ENCODE assay signal across 8 cellular contexts in genomic region chr9:129177443-129177790, GRCh38. TPM values are rescaled to one million over a fixed set of nuclear protein-coding genes. Genes with fewer than 3 reads are reported as not detected.
DNase-seq lines count a peak whose midpoint lies in the region; ATAC-seq, FAIRE-seq and TF ChIP-seq lines count a peak whose summit lies in the region.

No MANE protein-coding gene starts in this region.

- H3K27ac ChIP-seq in ACC112 (ENCODE audit: low read depth, low read length) (peak overlapping the region; percentile 41; the same call in 1 of the 2 replicates), keratinocyte (ENCODE audit: control insufficient read depth, insufficient read depth, low read length) (no peak overlapping the region), subcutaneous abdominal adipose tissue (ENCODE audit: low read depth, low read length) (no peak overlapping the region)

- H3K9me3 ChIP-seq in keratinocyte (ENCODE audit: control insufficient read depth, low read depth, low read length) (no peaks in the 10 kb centered on the region), subcutaneous abdominal adipose tissue (ENCODE audit: control insufficient read depth in 5 of 5, low read length in 5 of 5) (no peaks in the 10 kb centered on the region)

- peak overlapping the region; percentile 97 for H3K4me3 ChIP-seq in ACC112 (ENCODE audit: low read depth, low read length)
- peak overlapping the region; percentile 76 to 86 (median 83) for H3K4me3 ChIP-seq in keratinocyte (ENCODE audit: control insufficient read depth in 2 of 3, extremely low read depth in 1 of 3, insufficient read depth in 2 of 3, low read depth in 1 of 3, low read length in 3 of 3)
- peak overlapping the region in 4 of 5 donors; percentile 85 to 98 (median 91) for H3K4me3 ChIP-seq in subcutaneous abdominal adipose tissue (ENCODE audit: low read depth in 1 of 5, low read length in 5 of 5)

- H2AFZ ChIP-seq in ACC112 (ENCODE audit: low read length, unreplicated experiment) (no peak overlapping the region), keratinocyte (ENCODE audit: control insufficient read depth, low read length) (no peak overlapping the region)

- peak; percentile 61 for DNase-seq in activated CD8-positive, alpha-beta memory T cell treated with anti-CD3 and anti-CD28 coated beads, Interleukin-2, amount 50 U/mL, for 48 hours
- DNase-seq in keratinocyte (ENCODE audit: low read depth, low spot score), result no peak
- DNase-seq in amniotic stem cell (lab: John Stamatoyannopoulos, UW), result no peak

- peak overlapping the region; percentile 70 for H3K9ac ChIP-seq in keratinocyte (ENCODE audit: control insufficient read depth, extremely low read depth, insufficient read depth, low read length)
- H3K9ac ChIP-seq in subcutaneous abdominal adipose tissue (ENCODE audit: low read length in 5 of 5), result peak overlapping the region in 3 of 5 donors; percentile 40 to 79 (median 64)

- FAIRE-seq in keratinocyte (lab: Jason Lieb, UNC), result no peak

- H3K4me1 ChIP-seq in ACC112 (ENCODE audit: control insufficient read depth, insufficient read depth, low read length, unreplicated experiment) (peaks cover 19% of the 10 kb centered on the region), keratinocyte (ENCODE audit: control insufficient read depth, extremely low read depth, insufficient read depth, low read length) (peaks cover 14% of the 10 kb centered on the region), subcutaneous abdominal adipose tissue (ENCODE audit: control insufficient read depth in 5 of 5, insufficient read depth in 5 of 5, low read length in 5 of 5) (peaks cover 0 to 62% (median 49%) of the 10 kb centered on the region in 5 donors)

- H3K4me2 ChIP-seq in keratinocyte (ENCODE audit: control insufficient read depth, extremely low read depth, insufficient read depth, low read depth, low read length), result peak overlapping the region; percentile 82

- H3K27me3 ChIP-seq in ACC112 (ENCODE audit: insufficient read depth, low read length) (no peaks in the 10 kb centered on the region), keratinocyte (ENCODE audit: control insufficient read depth, extremely low read depth, insufficient read depth, low read length) (no peaks in the 10 kb centered on the region), subcutaneous abdominal adipose tissue (ENCODE audit: control insufficient read depth in 5 of 5, insufficient read depth in 4 of 5, low read length in 5 of 5) (peaks cover 0 to 12% (median 4%) of the 10 kb centered on the region in 5 donors)

- no peaks in the 10 kb centered on the region for H3K36me3 ChIP-seq in ACC112 (ENCODE audit: insufficient read depth, low read length)
- no peaks in the 10 kb centered on the region for H3K36me3 ChIP-seq in keratinocyte (ENCODE audit: control insufficient read depth in 2 of 2, extremely low read depth in 1 of 2, insufficient read depth in 2 of 2, low read length in 2 of 2)
- no peaks in the 10 kb centered on the region for H3K36me3 ChIP-seq in subcutaneous abdominal adipose tissue (ENCODE audit: control insufficient read depth in 5 of 5, insufficient read depth in 5 of 5, low read length in 5 of 5)

- peak; percentile 13 for ATAC-seq in GM18861 (IDR thresholded peaks at IDR 0.05; ENCODE audit: unreplicated experiment)
- ATAC-seq in HG03108 (IDR thresholded peaks at IDR 0.05; ENCODE audit: unreplicated experiment), result peak; percentile 14
- no peak for ATAC-seq in HG03378 (IDR thresholded peaks at IDR 0.05; ENCODE audit: unreplicated experiment)

- TF ChIP-seq CTCF in keratinocyte (optimal IDR thresholded peaks at IDR 0.05 in 1 of 3, IDR thresholded peaks at IDR 0.05 in 1 of 3, conservative IDR thresholded peaks at IDR 0.05 in 1 of 3; ENCODE audit: extremely low read depth in 1 of 3, insufficient read depth in 2 of 3, low read length in 3 of 3), result peak in 1 of 3 experiments; percentile 0

- no peaks in the 10 kb centered on the region for H3K9me1 ChIP-seq in keratinocyte (ENCODE audit: control insufficient read depth, extremely low read depth, insufficient read depth, low read length)

- H3K79me2 ChIP-seq in ACC112 (ENCODE audit: control insufficient read depth, insufficient read depth, low read length, unreplicated experiment) (peaks cover 13% of the 10 kb centered on the region), keratinocyte (ENCODE audit: control insufficient read depth, insufficient read depth, low read length) (peaks cover 16% of the 10 kb centered on the region)

- dilution Hi-C loops in keratinocyte (cut with MboI; ENCODE audit: extremely low pct_ligation_motif_present, low sequenced_read_pairs), result no loop called here

- no peaks in the 10 kb centered on the region for H4K20me1 ChIP-seq in keratinocyte (ENCODE audit: control insufficient read depth, extremely low read depth, insufficient read depth, low read length)

RNA-seq across cellular contexts. Expression of gene IER5L, which starts 0.6 kb away (rescaled TPM):
- polyA plus RNA-seq in keratinocyte, result 2.1 to 3.6 TPM (median 2.8 TPM) in 3 replicates
- polyA plus RNA-seq in keratinocyte (2011; ENCODE audit: low read depth), result 4.1 TPM
- polyA plus RNA-seq in keratinocyte (2011; cell fraction: cytosol; rRNA removed), result 0.75 and 2.7 TPM in 2 replicates
- polyA plus RNA-seq in keratinocyte (2011; cell fraction: nucleus; rRNA removed), result 2.1 and 4.5 TPM in 2 replicates
- polyA plus RNA-seq in keratinocyte (2012; ENCODE audit: low replicate concordance), result 2.4 and 5.1 TPM in 2 replicates
- polyA minus RNA-seq in keratinocyte, result 1.3 to 1.4 TPM (median 1.3 TPM) in 3 replicates
- polyA minus RNA-seq in keratinocyte (2011; cell fraction: cytosol; rRNA and poly(A)+ RNA removed), result 18.4 TPM
- 4.3 and 7.5 TPM in 2 replicates for polyA minus RNA-seq in keratinocyte (2011; cell fraction: nucleus; rRNA and poly(A)+ RNA removed)
